8 cellular contexts compared by ENCODE assay signal in the genomic region with DNA sequence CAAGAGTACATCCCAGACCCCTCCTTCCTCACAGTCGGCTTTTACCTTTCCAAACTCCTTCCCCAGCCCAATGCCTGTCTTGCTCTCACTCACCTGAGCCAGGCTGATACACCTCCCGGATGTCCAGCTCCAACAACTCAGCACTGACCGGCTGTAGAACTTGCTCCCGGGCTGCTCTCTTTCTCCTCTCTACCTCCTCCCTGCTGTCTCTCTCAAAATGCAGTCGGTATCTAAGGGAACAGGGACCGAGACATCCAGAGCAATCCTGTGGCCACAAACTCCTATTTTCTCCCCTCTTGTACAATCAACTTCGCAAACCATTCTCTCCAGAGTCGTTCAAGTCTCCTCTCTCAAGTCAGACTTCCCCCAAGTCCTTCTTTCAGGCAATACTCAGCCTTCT. TPM values are rescaled to one million over a fixed set of nuclear protein-coding genes. Genes with fewer than 3 reads are reported as not detected.
A peak's percentile ranks its signal among the peaks of the same experiment; 100 is the strongest.
DNase-seq lines count a peak whose midpoint lies in the region; ATAC-seq, FAIRE-seq and TF ChIP-seq lines count a peak whose summit lies in the region.

No MANE protein-coding gene starts in this region.

- DNase-seq in A549 (ENCODE audit: low read depth in 1 of 2, low spot score in 1 of 2): no peak
- DNase-seq in Jurkat, Clone E6-1 (ENCODE audit: low read depth, low spot score): no peak
- peak; percentile 9 for DNase-seq in cerebellar cortex (ENCODE audit: low spot score)
- no peak for DNase-seq in stimulated activated CD4-positive, alpha-beta T cell treated with anti-CD3 and anti-CD28 coated beads, Interleukin-4, amount 100 ng/mL, for 24 hours
- DNase-seq in epidermal melanocyte (ENCODE audit: insufficient read length, low spot score): no peak
- DNase-seq in NCI-H2196 treated with DMSO at 0.1 percent for 48 hours (lab: John Stamatoyannopoulos, UW; ENCODE audit: unreplicated experiment): no peak
- DNase-seq in stimulated activated CD4-positive, alpha-beta T cell treated with anti-CD3 and anti-CD28 coated beads, Interleukin-1b, Interleukin-23, amount 100 ng/mL, for 48 hours: no peak

- H3K36me3 ChIP-seq in muscle layer of colon (ENCODE audit: insufficient read depth, low read length): peaks cover 45% of the 10 kb centered on the region

- H3K4me2 ChIP-seq in A549: peak overlapping the region; percentile 93

- H3K27ac ChIP-seq in A549 (peak overlapping the region in 1 of 2 experiments; percentile 91; a peak in 4 of 6 replicates), muscle layer of colon (ENCODE audit: low read depth, low read length) (peak overlapping the region; percentile 99)

- no peaks in the 10 kb centered on the region for H3K27me3 ChIP-seq in muscle layer of colon (ENCODE audit: control insufficient read depth in 1 of 2, insufficient read depth in 2 of 2, low read length in 2 of 2)

- no peaks in the 10 kb centered on the region for H3K9me3 ChIP-seq in A549
- no peaks in the 10 kb centered on the region for H3K9me3 ChIP-seq in muscle layer of colon (ENCODE audit: low read length)

- POLR2A ChIA-PET in A549 (lab: Yijun Ruan, JAX): no interaction called here

- H3K4me1 ChIP-seq in A549 (peaks cover 13% of the 10 kb centered on the region; the same call in 2 of the 3 replicates), muscle layer of colon (ENCODE audit: insufficient read depth, low read length) (peaks cover 20% of the 10 kb centered on the region)

- ATAC-seq in A549: no peak

- WGBS in A549 (ENCODE audit: missing lambda C conversion rate): 90% methylated on average over 8 of the region's 8 CpGs

- FAIRE-seq in A549 (lab: Jason Lieb, UNC): no peak

- no peak for TF ChIP-seq POLR2A in A549 (IDR thresholded peaks at IDR 0.05; ENCODE audit: low read length)

- TF ChIP-seq CTCF in A549 (IDR thresholded peaks at IDR 0.05): no peak

- CTCF ChIA-PET in A549 (lab: Yijun Ruan, JAX): interaction anchor here (0.8 to 9.4 kb wide), 2 partner anchors 12 to 18 kb away, joined by 3 to 103 read pairs; no protein-coding TSS in a partner anchor

- TF ChIP-seq RAD21 in A549 (conservative IDR thresholded peaks at IDR 0.05 in 1 of 2, IDR thresholded peaks at IDR 0.05 in 1 of 2): no peak

- peak overlapping the region; percentile 88; the same call in 1 of the 3 replicates for H3K4me3 ChIP-seq in A549
- peak overlapping the region; percentile 92 for H3K4me3 ChIP-seq in Jurkat, Clone E6-1 (ENCODE audit: low read length)
- H3K4me3 ChIP-seq in muscle layer of colon (ENCODE audit: low read depth in 1 of 2, low read length in 2 of 2): peak overlapping the region; percentile 88 to 98

- TF ChIP-seq EP300 in A549 (IDR thresholded peaks at IDR 0.05): no peak

- peak overlapping the region; percentile 92 for H3K9ac ChIP-seq in muscle layer of colon (ENCODE audit: low read length)

TF ChIP-seq in A549, 52 proteins besides CTCF, POLR2A, EP300 and RAD21:
- no peak for TF ChIP-seq POLR2AphosphoS2 (conservative IDR thresholded peaks at IDR 0.05; ENCODE audit: low read length)
- TF ChIP-seq KDM1A (IDR thresholded peaks at IDR 0.05; ENCODE audit: low read depth): no peak
- TF ChIP-seq, protein P1, sequence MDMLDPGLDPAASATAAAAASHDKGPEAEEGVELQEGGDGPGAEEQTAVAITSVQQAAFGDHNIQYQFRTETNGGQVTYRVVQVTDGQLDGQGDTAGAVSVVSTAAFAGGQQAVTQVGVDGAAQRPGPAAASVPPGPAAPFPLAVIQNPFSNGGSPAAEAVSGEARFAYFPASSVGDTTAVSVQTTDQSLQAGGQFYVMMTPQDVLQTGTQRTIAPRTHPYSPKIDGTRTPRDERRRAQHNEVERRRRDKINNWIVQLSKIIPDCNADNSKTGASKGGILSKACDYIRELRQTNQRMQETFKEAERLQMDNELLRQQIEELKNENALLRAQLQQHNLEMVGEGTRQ (IDR thresholded peaks at IDR 0.05): no peak
- no peak for TF ChIP-seq HOXA7 (CRISPR knock-in tag; IDR thresholded peaks at IDR 0.05)
TF ChIP-seq in A549: peak in this region for 0.

RNA-seq across cellular contexts. Expression of a gene that starts 1.3 kb away (rescaled TPM):
- polyA plus RNA-seq in A549 (2011; rRNA removed) (18.5 and 25.6 TPM in 2 replicates), A549 (2017; fragmentation: RNase III; extraction: RNeasy Plus Mini Kit Qiagen cat#74134 plus additional on column Dnase treatment) (19.9 to 28.7 TPM (median 27.2 TPM) in 3 replicates)
- polyA plus RNA-seq in A549 (2012; cell fraction: cytosol; rRNA removed): 12.8 and 19.5 TPM in 2 replicates
- polyA plus RNA-seq in A549 (2012; cell fraction: nucleus; rRNA removed): 21.8 and 32.3 TPM in 2 replicates
- polyA minus RNA-seq in A549 (2011; rRNA and poly(A)+ RNA removed): 21.3 and 28.2 TPM in 2 replicates
- polyA plus RNA-seq in Jurkat, Clone E6-1 (2012; ENCODE audit: insufficient read depth, insufficient read length): 93.8 TPM

RNA-seq across cellular contexts. Expression of a gene that starts 2.1 kb away (rescaled TPM):
- polyA plus RNA-seq in A549 (2011; rRNA removed) (24.1 and 29.5 TPM in 2 replicates), A549 (2017; fragmentation: RNase III; extraction: RNeasy Plus Mini Kit Qiagen cat#74134 plus additional on column Dnase treatment) (12.8 to 13.8 TPM (median 12.8 TPM) in 3 replicates)
- polyA plus RNA-seq in A549 (2012; cell fraction: cytosol; rRNA removed): 13.8 and 15.6 TPM in 2 replicates
- 9.9 and 14.0 TPM in 2 replicates for polyA plus RNA-seq in A549 (2012; cell fraction: nucleus; rRNA removed)
- polyA minus RNA-seq in A549 (2011; rRNA and poly(A)+ RNA removed): 42.0 and 47.1 TPM in 2 replicates
- 32.5 TPM for polyA plus RNA-seq in Jurkat, Clone E6-1 (2012; ENCODE audit: insufficient read depth, insufficient read length)

RNA-seq across cellular contexts. Expression of a gene that starts 16.3 kb away (rescaled TPM):
- polyA plus RNA-seq in A549 (2011; rRNA removed) (30.2 and 31.0 TPM in 2 replicates), A549 (2017; fragmentation: RNase III; extraction: RNeasy Plus Mini Kit Qiagen cat#74134 plus additional on column Dnase treatment) (71.3 to 73.3 TPM (median 72.0 TPM) in 3 replicates)
- 34.1 and 35.6 TPM in 2 replicates for polyA plus RNA-seq in A549 (2012; cell fraction: cytosol; rRNA removed)
- polyA plus RNA-seq in A549 (2012; cell fraction: nucleus; rRNA removed): 54.0 and 59.5 TPM in 2 replicates
- polyA minus RNA-seq in A549 (2011; rRNA and poly(A)+ RNA removed): 62.5 and 64.1 TPM in 2 replicates
- polyA plus RNA-seq in Jurkat, Clone E6-1 (2012; ENCODE audit: insufficient read depth, insufficient read length): 71.5 TPM
